In the genomic region with DNA sequence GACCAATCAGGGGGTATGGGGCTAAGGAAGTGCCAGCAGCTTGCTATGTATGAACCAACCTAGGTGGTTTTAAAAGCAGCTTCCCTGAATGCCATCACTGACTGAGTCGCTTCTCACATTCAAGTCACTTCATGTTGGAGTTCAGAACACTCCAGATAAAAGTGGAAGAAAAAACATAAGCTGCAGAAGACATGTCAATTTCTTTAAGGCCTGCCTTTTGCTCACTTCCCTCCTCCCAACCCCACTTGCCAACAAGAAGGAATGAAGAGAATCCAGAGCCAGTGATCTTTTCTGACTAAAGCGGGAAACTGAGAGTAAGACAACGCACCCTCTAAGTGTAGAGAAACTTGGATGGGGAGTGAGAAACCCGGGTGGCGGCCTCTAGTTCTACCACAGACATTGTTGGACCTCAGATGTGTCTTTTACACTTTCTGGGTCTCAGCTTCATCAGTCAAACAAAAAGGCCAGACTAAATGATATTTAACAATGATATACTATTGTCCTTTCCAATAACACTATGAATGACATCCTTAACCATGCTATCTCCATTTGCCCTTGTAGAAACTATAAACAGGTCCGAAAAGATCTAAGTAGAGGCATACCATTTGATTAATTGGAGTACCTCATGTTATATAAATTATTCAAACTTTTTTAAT, we compare ENCODE assay signal across 12 cellular contexts. TPM values are rescaled to one million over a fixed set of nuclear protein-coding genes. Genes with fewer than 3 reads are reported as not detected.
A peak's percentile ranks its signal among the peaks of the same experiment; 100 is the strongest.
DNase-seq lines count a peak whose midpoint lies in the region; ATAC-seq, FAIRE-seq and TF ChIP-seq lines count a peak whose summit lies in the region.
"Had no signal": no experiment of that assay in that cellular context is flagged by ENCODE, and none has a peak within 500 bp of the region (broad histone marks: within the 10 kb centered on the region; RNA-seq: fewer than 3 reads in every experiment).

No MANE protein-coding gene starts in this region.

- intact Hi-C loops in K562 (cut with micrococcal nuclease) (no loop called here), lower leg skin (cut with DNase I; ENCODE audit: low total_unique reads) (no loop called here)

- 23% methylated on average over 6 of the region's 6 CpGs for WGBS in K562 (ENCODE audit: insufficient coverage, low coverage, missing lambda C conversion rate)
- 48 to 52% methylated on average over 6 of the region's 6 CpGs for WGBS in lower leg skin, 2 donors

- H2AFZ ChIP-seq in K562 (ENCODE audit: low read depth, low read length), result peak overlapping the region; percentile 73

- no TSS peak for BruUV-seq in K562 (replicated peaks; lab: Mats Ljungman, UMichigan)

- POLR2A ChIA-PET in K562 (lab: Yijun Ruan, JAX), result interaction anchor here (0.7 to 3.5 kb wide), 10 partner anchors 8 to 142 kb away, joined by 3 to 28 read pairs (median 5); a partner anchor contains a TSS

- TF ChIP-seq POLR2A in K562 (conservative IDR thresholded peaks at IDR 0.05), result no peak
- TF ChIP-seq POLR2A in lower leg skin (IDR thresholded peaks at IDR 0.05), result no peak

- no peak for TF ChIP-seq RAD21 in K562 (CRISPR knock-in tag; conservative IDR thresholded peaks at IDR 0.05 in 1 of 2, IDR thresholded peaks at IDR 0.05 in 1 of 2)

- H3K79me2 ChIP-seq in K562 (ENCODE audit: control insufficient read depth, insufficient read depth, low read length), result peaks cover 72% of the 10 kb centered on the region

- H3K4me3 ChIP-seq in BLaER1 (no peak overlapping the region), K562 (no peak overlapping the region), lower leg skin (ENCODE audit: low read depth, poor library complexity, severe bottlenecking) (no peak overlapping the region)
- H3K4me3 ChIP-seq: gastrocnemius medialis had no signal

- CTCF ChIA-PET in K562 (lab: Yijun Ruan, JAX; ENCODE audit: low intra/inter-chr PET ratio), result no interaction called here

- H4K20me1 ChIP-seq in BLaER1 (peaks cover 98% of the 10 kb centered on the region), K562 (replicated peaks; ENCODE audit: control insufficient read depth, insufficient read depth, low read length) (0 out of 2 replicates have a peak, but pooled peaks cover 4% of the 10 kb centered on the region)

- H3K36me3 ChIP-seq in BLaER1 (peaks cover 10% of the 10 kb centered on the region; the same call in 1 of the 2 replicates), K562 (ENCODE audit: control insufficient read depth, insufficient read depth, low read length) (no peaks in the 10 kb centered on the region)
- H3K36me3 ChIP-seq: gastrocnemius medialis had no signal

- no peak overlapping the region for H3K27ac ChIP-seq in BLaER1
- peak overlapping the region; percentile 72 for H3K27ac ChIP-seq in K562 (ENCODE audit: extremely low read depth, low read depth, low read length)
- H3K27ac ChIP-seq: gastrocnemius medialis had no signal

- peak overlapping the region; percentile 44 for H3K4me2 ChIP-seq in BLaER1
- H3K4me2 ChIP-seq in K562 (ENCODE audit: insufficient read depth, low read length), result peak overlapping the region; percentile 51

- peaks cover 23% of the 10 kb centered on the region for H3K36me3 Mint-ChIP-seq in natural killer cell treated with Interleukin-12 subunit alpha and Interleukin-12 subunit beta and Interleukin-15 and Interleukin-18, amount 100 ng/mL, for 72 hours
- H3K36me3 Mint-ChIP-seq: IgD-negative memory B cell had no signal

- no peaks in the 10 kb centered on the region for H3K27me3 Mint-ChIP-seq in natural killer cell treated with Interleukin-12 subunit alpha and Interleukin-12 subunit beta and Interleukin-15 and Interleukin-18, amount 100 ng/mL, for 72 hours
- H3K27me3 Mint-ChIP-seq: brain, IgD-negative memory B cell had no signal

- ATAC-seq in GM21390 (IDR thresholded peaks at IDR 0.05; ENCODE audit: unreplicated experiment), result peak; percentile 26
- ATAC-seq in K562, result peak; percentile 9; the same call in 1 of the 3 replicates
- no peak for ATAC-seq in natural killer cell treated with Interleukin-12 subunit alpha and Interleukin-12 subunit beta and Interleukin-15 and Interleukin-18, amount 100 ng/mL, for 72 hours
- ATAC-seq: gastrocnemius medialis had no signal

- H3K27ac Mint-ChIP-seq in natural killer cell treated with Interleukin-12 subunit alpha and Interleukin-12 subunit beta and Interleukin-15 and Interleukin-18, amount 100 ng/mL, for 72 hours, result peak overlapping the region; percentile 64 to 86

- H3K27me3 ChIP-seq in BLaER1 (no peaks in the 10 kb centered on the region), K562 (ENCODE audit: control insufficient read depth in 2 of 2, insufficient read depth in 2 of 2, low read length in 2 of 2) (no peaks in the 10 kb centered on the region)
- H3K27me3 ChIP-seq: gastrocnemius medialis had no signal

- H3K4me3 Mint-ChIP-seq in natural killer cell treated with Interleukin-12 subunit alpha and Interleukin-12 subunit beta and Interleukin-15 and Interleukin-18, amount 100 ng/mL, for 72 hours, result peak overlapping the region; percentile 15
- H3K4me3 Mint-ChIP-seq: brain had no signal

- no peaks in the 10 kb centered on the region for H3K9me3 Mint-ChIP-seq in natural killer cell treated with Interleukin-12 subunit alpha and Interleukin-12 subunit beta and Interleukin-15 and Interleukin-18, amount 100 ng/mL, for 72 hours
- H3K9me3 Mint-ChIP-seq: brain, IgD-negative memory B cell had no signal

- H3K9ac ChIP-seq in BLaER1 (peak overlapping the region; percentile 22; the same call in 1 of the 2 replicates), K562 (ENCODE audit: insufficient read depth in 1 of 2, low read depth in 2 of 2, low read length in 2 of 2) (peak overlapping the region; percentile 18 to 53; a peak in 3 of 4 replicates)

- H3K9me1 ChIP-seq in K562 (ENCODE audit: control insufficient read depth, insufficient read depth, low read length), result no peaks in the 10 kb centered on the region

- peak in 1 of 4 experiments; percentile 34 for DNase-seq in K562 (ENCODE audit: extremely low read depth in 1 of 4, low spot score in 3 of 4)
- no peak for DNase-seq in natural killer cell treated with Interleukin-12 subunit alpha and Interleukin-12 subunit beta and Interleukin-15 and Interleukin-18, amount 100 ng/mL, for 72 hours (ENCODE audit: low spot score)
- DNase-seq in frontal cortex (ENCODE audit: low spot score in 2 of 2), result no peak
- no peak for DNase-seq in NCI-H187 (lab: John Stamatoyannopoulos, UW)
- no peak for DNase-seq in lower leg skin (ENCODE audit: low spot score in 2 of 2)
- no peak for DNase-seq in NOMO-1 treated with dmso at 0.1 percent for 144 hours (lab: John Stamatoyannopoulos, UW; ENCODE audit: unreplicated experiment)
- DNase-seq: activated CD4-positive, alpha-beta T cell treated with anti-CD3 and anti-CD28 coated beads, Interleukin-2, amount 50 U/mL, for 48 hours; gastrocnemius medialis had no signal

- in situ Hi-C loops in K562 (cut with MboI), result no loop called here

- H3K9me3 ChIP-seq in BLaER1 (0 out of 2 replicates have a peak, but pooled peaks cover 6% of the 10 kb centered on the region), K562 (replicated peaks; ENCODE audit: control insufficient read depth, insufficient read depth, low read depth, low read length) (no peaks in the 10 kb centered on the region)
- H3K9me3 ChIP-seq: gastrocnemius medialis had no signal

- peaks cover 70 to 80% of the 10 kb centered on the region in 2 donors for H3K4me1 Mint-ChIP-seq in natural killer cell treated with Interleukin-12 subunit alpha and Interleukin-12 subunit beta and Interleukin-15 and Interleukin-18, amount 100 ng/mL, for 72 hours (ENCODE audit: low read depth in 2 of 2)

- peaks cover 64% of the 10 kb centered on the region for H3K4me1 ChIP-seq in BLaER1
- H3K4me1 ChIP-seq in K562 (replicated peaks in 1 of 2; ENCODE audit: control insufficient read depth in 2 of 2, insufficient read depth in 2 of 2, low read length in 2 of 2), result peaks cover 41 to 68% of the 10 kb centered on the region in 2 experiments

- TF ChIP-seq EP300 in K562 (IDR thresholded peaks at IDR 0.05; ENCODE audit: low read length), result no peak

- no peak for TF ChIP-seq CTCF in K562 (IDR thresholded peaks at IDR 0.05 in 2 of 3, conservative IDR thresholded peaks at IDR 0.05 in 1 of 3; ENCODE audit: insufficient read depth in 2 of 3, low read depth in 1 of 3, low read length in 3 of 3)
- TF ChIP-seq CTCF in lower leg skin (IDR thresholded peaks at IDR 0.05), result no peak

- FAIRE-seq in K562 (lab: Jason Lieb, UNC) (no peak), frontal cortex (lab: Jason Lieb, UNC) (no peak)

TF ChIP-seq in K562, 482 proteins besides CTCF, POLR2A, EP300 and RAD21 (continues in another document):
- no peak for TF ChIP-seq ATF7 (IDR thresholded peaks at IDR 0.05)
- TF ChIP-seq ZNF444 (CRISPR knock-in tag; IDR thresholded peaks at IDR 0.05), result no peak
- TF ChIP-seq POU5F1 (IDR thresholded peaks at IDR 0.05; ENCODE audit: borderline replicate concordance, low read depth, low read length, partially characterized antibody), result no peak

RNA-seq across cellular contexts. Expression of a gene that starts 54.1 kb away (rescaled TPM):
- 14.5 and 31.1 TPM in 2 replicates for total RNA-seq in K562 (2011; cell fraction: chromatin; rRNA removed; ENCODE audit: low replicate concordance)
- 11.2 and 11.6 TPM in 2 replicates for total RNA-seq in K562 (2011; cell fraction: nucleolus; rRNA removed)
- total RNA-seq in K562 (2011; cell fraction: nucleoplasm; rRNA removed), result 13.5 and 13.8 TPM in 2 replicates
- total RNA-seq in K562 (2014; rRNA removed), result 10.2 and 12.4 TPM in 2 replicates
- total RNA-seq in K562 (2014; rRNA removed; fragmentation: Illumina TruSeq; extraction: Trizol), result 12.6 and 14.2 TPM in 2 replicates
- total RNA-seq in K562 (2015; rRNA removed; fragmentation: Illumina TruSeq; extraction: Trizol), result 13.8 and 15.3 TPM in 2 replicates
- total RNA-seq in K562 (2021), result 16.9 and 19.1 TPM in 2 replicates
- 10.0 and 11.2 TPM in 2 replicates for polyA plus RNA-seq in K562 (2011; rRNA removed)
- polyA plus RNA-seq in K562 (2011; cell fraction: cytosol; rRNA removed), result 6.0 and 7.6 TPM in 2 replicates
- 14.3 and 16.7 TPM in 2 replicates for polyA plus RNA-seq in K562 (2011; cell fraction: nucleus; rRNA removed)
- 8.4 and 9.6 TPM in 2 replicates for polyA plus RNA-seq in K562 (2012)
- polyA plus RNA-seq in K562 (2014; fragmentation: Illumina TruSeq; extraction: Trizol), result 14.2 and 14.7 TPM in 2 replicates
- 10 to 100 TPM in 1 of 2 experiments, 1 to 10 TPM in 1; 6.5 to 11.8 TPM for polyA plus RNA-seq in K562 (2014; fragmentation: Nextera tagmentation; extraction: Ambion mirVana)
- 6.8 and 7.7 TPM in 2 replicates for polyA plus RNA-seq in K562 (2014; rRNA removed)
- polyA minus RNA-seq in K562 (2011; rRNA and poly(A)+ RNA removed), result 20.6 and 21.8 TPM in 2 replicates
- polyA minus RNA-seq in K562 (2011; cell fraction: cytosol; rRNA and poly(A)+ RNA removed), result 11.2 and 12.9 TPM in 2 replicates
- polyA minus RNA-seq in K562 (2011; cell fraction: nucleus; rRNA and poly(A)+ RNA removed), result 9.4 and 17.5 TPM in 2 replicates
- total RNA-seq in natural killer cell treated with Interleukin-12 subunit alpha and Interleukin-12 subunit beta and Interleukin-15 and Interleukin-18, amount 100 ng/mL, for 72 hours, result 10 to 100 TPM; 42.7 to 43.1 TPM
- 5.3 TPM for total RNA-seq in frontal cortex
- total RNA-seq in lower leg skin, result 10 to 100 TPM; 14.2 to 25.5 (median 19.3) TPM

Comparison
In these comparisons a context has a peak if more than half of its experiments do, and no peak if none do; other contexts are left out.
1. ATAC-seq: peak in GM21390 (single experiment) and K562 (single experiment); none in natural killer cell treated with Interleukin-12 subunit alpha and Interleukin-12 subunit beta and Interleukin-15 and Interleukin-18, amount 100 ng/mL, for 72 hours (0 of 2).